1 cellular context compared by ENCODE assay signal in the genomic region with DNA sequence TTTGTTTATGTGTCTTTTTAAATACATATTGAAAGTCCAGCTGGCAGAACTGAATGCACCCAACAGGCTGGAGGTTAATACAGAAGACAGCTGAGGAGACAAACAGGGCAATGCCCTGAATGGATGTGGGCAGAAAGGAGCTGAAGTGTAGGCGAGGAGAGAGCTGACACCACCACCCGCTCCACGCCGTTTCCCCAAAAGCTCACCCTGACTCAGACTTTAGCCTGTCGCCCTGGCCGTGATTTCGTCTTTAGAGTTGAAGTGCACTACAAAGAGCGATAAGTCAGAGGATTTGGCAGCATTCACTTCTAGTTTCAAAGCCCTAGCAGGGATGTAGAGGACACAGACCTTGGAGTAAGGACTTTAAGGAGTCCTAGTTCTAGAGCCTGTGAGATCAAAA.
TF ChIP-seq lines count a peak whose summit lies in the region.

No MANE protein-coding gene starts in this region.

TF ChIP-seq in HepG2, 621 proteins besides CTCF, POLR2A, EP300 and RAD21:
- TF ChIP-seq ZMYM2 (CRISPR knock-in tag; IDR thresholded peaks at IDR 0.05) (no peak), DR1 (CRISPR knock-in tag; IDR thresholded peaks at IDR 0.05) (no peak), ZNF331 (CRISPR knock-in tag; IDR thresholded peaks at IDR 0.05) (no peak), RXRA (CRISPR knock-in tag; IDR thresholded peaks at IDR 0.05) (no peak), ZFY (CRISPR knock-in tag; IDR thresholded peaks at IDR 0.05) (no peak), EEA1 (CRISPR knock-in tag; IDR thresholded peaks at IDR 0.05; ENCODE audit: borderline replicate concordance) (no peak), ZNF234 (CRISPR knock-in tag; conservative IDR thresholded peaks at IDR 0.05) (no peak), ZBTB7A (CRISPR knock-in tag; IDR thresholded peaks at IDR 0.05) (no peak), ZNF775 (CRISPR knock-in tag; IDR thresholded peaks at IDR 0.05; ENCODE audit: borderline replicate concordance) (no peak), ZNF570 (CRISPR knock-in tag; IDR thresholded peaks at IDR 0.05; ENCODE audit: borderline replicate concordance) (no peak), ZNF746 (CRISPR knock-in tag; IDR thresholded peaks at IDR 0.05) (no peak), PHF21A (CRISPR knock-in tag; IDR thresholded peaks at IDR 0.05) (no peak)
- TF ChIP-seq, protein P1, sequence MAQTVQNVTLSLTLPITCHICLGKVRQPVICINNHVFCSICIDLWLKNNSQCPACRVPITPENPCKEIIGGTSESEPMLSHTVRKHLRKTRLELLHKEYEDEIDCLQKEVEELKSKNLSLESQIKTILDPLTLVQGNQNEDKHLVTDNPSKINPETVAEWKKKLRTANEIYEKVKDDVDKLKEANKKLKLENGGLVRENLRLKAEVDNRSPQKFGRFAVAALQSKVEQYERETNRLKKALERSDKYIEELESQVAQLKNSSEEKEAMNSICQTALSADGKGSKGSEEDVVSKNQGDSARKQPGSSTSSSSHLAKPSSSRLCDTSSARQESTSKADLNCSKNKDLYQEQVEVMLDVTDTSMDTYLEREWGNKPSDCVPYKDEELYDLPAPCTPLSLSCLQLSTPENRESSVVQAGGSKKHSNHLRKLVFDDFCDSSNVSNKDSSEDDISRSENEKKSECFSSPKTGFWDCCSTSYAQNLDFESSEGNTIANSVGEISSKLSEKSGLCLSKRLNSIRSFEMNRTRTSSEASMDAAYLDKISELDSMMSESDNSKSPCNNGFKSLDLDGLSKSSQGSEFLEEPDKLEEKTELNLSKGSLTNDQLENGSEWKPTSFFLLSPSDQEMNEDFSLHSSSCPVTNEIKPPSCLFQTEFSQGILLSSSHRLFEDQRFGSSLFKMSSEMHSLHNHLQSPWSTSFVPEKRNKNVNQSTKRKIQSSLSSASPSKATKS (CRISPR knock-in tag; IDR thresholded peaks at IDR 0.05) = no peak
- TF ChIP-seq, protein P2, sequence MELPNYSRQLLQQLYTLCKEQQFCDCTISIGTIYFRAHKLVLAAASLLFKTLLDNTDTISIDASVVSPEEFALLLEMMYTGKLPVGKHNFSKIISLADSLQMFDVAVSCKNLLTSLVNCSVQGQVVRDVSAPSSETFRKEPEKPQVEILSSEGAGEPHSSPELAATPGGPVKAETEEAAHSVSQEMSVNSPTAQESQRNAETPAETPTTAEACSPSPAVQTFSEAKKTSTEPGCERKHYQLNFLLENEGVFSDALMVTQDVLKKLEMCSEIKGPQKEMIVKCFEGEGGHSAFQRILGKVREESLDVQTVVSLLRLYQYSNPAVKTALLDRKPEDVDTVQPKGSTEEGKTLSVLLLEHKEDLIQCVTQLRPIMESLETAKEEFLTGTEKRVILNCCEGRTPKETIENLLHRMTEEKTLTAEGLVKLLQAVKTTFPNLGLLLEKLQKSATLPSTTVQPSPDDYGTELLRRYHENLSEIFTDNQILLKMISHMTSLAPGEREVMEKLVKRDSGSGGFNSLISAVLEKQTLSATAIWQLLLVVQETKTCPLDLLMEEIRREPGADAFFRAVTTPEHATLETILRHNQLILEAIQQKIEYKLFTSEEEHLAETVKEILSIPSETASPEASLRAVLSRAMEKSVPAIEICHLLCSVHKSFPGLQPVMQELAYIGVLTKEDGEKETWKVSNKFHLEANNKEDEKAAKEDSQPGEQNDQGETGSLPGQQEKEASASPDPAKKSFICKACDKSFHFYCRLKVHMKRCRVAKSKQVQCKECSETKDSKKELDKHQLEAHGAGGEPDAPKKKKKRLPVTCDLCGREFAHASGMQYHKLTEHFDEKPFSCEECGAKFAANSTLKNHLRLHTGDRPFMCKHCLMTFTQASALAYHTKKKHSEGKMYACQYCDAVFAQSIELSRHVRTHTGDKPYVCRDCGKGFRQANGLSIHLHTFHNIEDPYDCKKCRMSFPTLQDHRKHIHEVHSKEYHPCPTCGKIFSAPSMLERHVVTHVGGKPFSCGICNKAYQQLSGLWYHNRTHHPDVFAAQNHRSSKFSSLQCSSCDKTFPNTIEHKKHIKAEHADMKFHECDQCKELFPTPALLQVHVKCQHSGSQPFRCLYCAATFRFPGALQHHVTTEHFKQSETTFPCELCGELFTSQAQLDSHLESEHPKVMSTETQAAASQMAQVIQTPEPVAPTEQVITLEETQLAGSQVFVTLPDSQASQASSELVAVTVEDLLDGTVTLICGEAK (IDR thresholded peaks at IDR 0.05) = no peak
- TF ChIP-seq, protein P2 (CRISPR knock-in tag; IDR thresholded peaks at IDR 0.05) = no peak
- TF ChIP-seq, protein P3, sequence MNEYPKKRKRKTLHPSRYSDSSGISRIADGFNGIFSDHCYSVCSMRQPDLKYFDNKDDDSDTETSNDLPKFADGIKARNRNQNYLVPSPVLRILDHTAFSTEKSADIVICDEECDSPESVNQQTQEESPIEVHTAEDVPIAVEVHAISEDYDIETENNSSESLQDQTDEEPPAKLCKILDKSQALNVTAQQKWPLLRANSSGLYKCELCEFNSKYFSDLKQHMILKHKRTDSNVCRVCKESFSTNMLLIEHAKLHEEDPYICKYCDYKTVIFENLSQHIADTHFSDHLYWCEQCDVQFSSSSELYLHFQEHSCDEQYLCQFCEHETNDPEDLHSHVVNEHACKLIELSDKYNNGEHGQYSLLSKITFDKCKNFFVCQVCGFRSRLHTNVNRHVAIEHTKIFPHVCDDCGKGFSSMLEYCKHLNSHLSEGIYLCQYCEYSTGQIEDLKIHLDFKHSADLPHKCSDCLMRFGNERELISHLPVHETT (CRISPR knock-in tag; conservative IDR thresholded peaks at IDR 0.05) = no peak
TF ChIP-seq in HepG2: peak in this region for 0.
